Comparison of ENCODE assay signal across 8 cellular contexts in genomic region chr11:118870396-118871343, GRCh38. TPM values are rescaled to one million over a fixed set of nuclear protein-coding genes. Genes with fewer than 3 reads are reported as not detected.
DNase-seq lines count a peak whose midpoint lies in the region; ATAC-seq and TF ChIP-seq lines count a peak whose summit lies in the region.

No MANE protein-coding gene starts in this region.

- no peak overlapping the region for H3K4me3 ChIP-seq in colonic mucosa
- H3K4me3 ChIP-seq in mesodermal cell (ENCODE audit: extremely low read depth, insufficient read depth, low read length, poor library complexity, severe bottlenecking) = no peak overlapping the region
- H3K4me3 ChIP-seq in tibial nerve = peak overlapping the region in 3 of 4 donors; percentile 24 to 27 (median 24)

- intact Hi-C loops in colonic mucosa (cut with DNase I) = no loop called here

- WGBS in mesodermal cell (ENCODE audit: insufficient coverage in 2 of 2), 2 experiments = 56 to 62% methylated on average over 10 of the region's 14 CpGs
- WGBS in tibial nerve, 2 donors = 44 to 59% methylated on average over 11 to 14 of the region's 14 CpGs

- no peaks in the 10 kb centered on the region for H3K4me1 ChIP-seq in colonic mucosa
- peaks cover 11% of the 10 kb centered on the region for H3K4me1 ChIP-seq in mesodermal cell (ENCODE audit: control insufficient read depth, insufficient read depth, low read length, poor library complexity, severe bottlenecking)
- H3K4me1 ChIP-seq in tibial nerve = peaks cover 0 to 24% (median 21%) of the 10 kb centered on the region in 4 donors

- peak; percentile 38 to 86 for TF ChIP-seq EP300 in tibial nerve (IDR thresholded peaks at IDR 0.05)

- H3K36me3 ChIP-seq in colonic mucosa (no peaks in the 10 kb centered on the region), mesodermal cell (ENCODE audit: control insufficient read depth, insufficient read depth, low read length) (no peaks in the 10 kb centered on the region), tibial nerve (no peaks in the 10 kb centered on the region)

- H3K27ac ChIP-seq in colonic mucosa (peak overlapping the region; percentile 71), mesodermal cell (ENCODE audit: low read depth, low read length, severe bottlenecking) (peak overlapping the region; percentile 59), tibial nerve (peak overlapping the region; percentile 63 to 98 (median 92))

- peak; percentile 64 for ATAC-seq in GM21737 (IDR thresholded peaks at IDR 0.05; ENCODE audit: unreplicated experiment)

- TF ChIP-seq CTCF in colonic mucosa (IDR thresholded peaks at IDR 0.05) (no peak), tibial nerve (IDR thresholded peaks at IDR 0.05) (peak in 3 of 5 experiments; percentile 7 to 32 (median 29))

- TF ChIP-seq POLR2A in tibial nerve (IDR thresholded peaks at IDR 0.05) = peak in 1 of 2 donors; percentile 28

- no peaks in the 10 kb centered on the region for H3K27me3 ChIP-seq in colonic mucosa
- H3K27me3 ChIP-seq in tibial nerve = no peaks in the 10 kb centered on the region

- H3K9ac ChIP-seq in colonic mucosa (ENCODE audit: low read depth in 2 of 2, low read length in 2 of 2) = peak overlapping the region; percentile 39 to 42

- in situ Hi-C loops in G401 (cut with HindIII; ENCODE audit: low sequenced_read_pairs) = no loop called here

- H3K9me3 ChIP-seq in colonic mucosa (no peaks in the 10 kb centered on the region), mesodermal cell (ENCODE audit: control insufficient read depth, low read length) (no peaks in the 10 kb centered on the region), tibial nerve (no peaks in the 10 kb centered on the region)

- peak; percentile 62 for DNase-seq in G401 (ENCODE audit: low spot score)
- DNase-seq in NOMO-1 treated with dmso at 0.1 percent for 144 hours (lab: John Stamatoyannopoulos, UW; ENCODE audit: unreplicated experiment) = peak; percentile 62
- peak; percentile 30 for DNase-seq in colonic mucosa
- DNase-seq in tibial nerve (ENCODE audit: low spot score in 2 of 2) = peak; percentile 46 to 65
- DNase-seq in NCI-H1048 (lab: John Stamatoyannopoulos, UW) = no peak
- DNase-seq in DMS114 treated with DMSO at 0.1 percent for 48 hours (lab: John Stamatoyannopoulos, UW; ENCODE audit: unreplicated experiment) = no peak

RNA-seq across cellular contexts. Expression of gene CXCR5, which starts 13.0 kb away (rescaled TPM):
- total RNA-seq in G401 (2014; rRNA removed; shearing (Covaris generic)) = not detected in 2 replicates
- under 1 TPM; 0.05 to 0.19 TPM for total RNA-seq in colonic mucosa
- polyA plus RNA-seq in mesodermal cell (2013, experiment 1 of 2) = not detected
- polyA plus RNA-seq in mesodermal cell (2013, experiment 2 of 2) = not detected
- not detected for total RNA-seq in tibial nerve

RNA-seq across cellular contexts. Expression of gene BCL9L, which starts 55.1 kb away (rescaled TPM):
- 10.2 and 13.4 TPM in 2 replicates for total RNA-seq in G401 (2014; rRNA removed; shearing (Covaris generic))
- 10 to 100 TPM; 31.4 to 37.4 TPM for total RNA-seq in colonic mucosa
- 31.3 TPM for polyA plus RNA-seq in mesodermal cell (2013, experiment 1 of 2)
- polyA plus RNA-seq in mesodermal cell (2013, experiment 2 of 2) = 31.9 TPM
- total RNA-seq in tibial nerve = 10 to 100 TPM; 15.7 to 36.0 (median 28.5) TPM

Comparison
In these comparisons a context has a peak if more than half of its experiments do, and no peak if none do; other contexts are left out.
1. DNase-seq: peak in G401 (single experiment), NOMO-1 treated with dmso at 0.1 percent for 144 hours (single experiment), colonic mucosa (single experiment) and tibial nerve (2 of 2); none in NCI-H1048 (single experiment) and DMS114 treated with DMSO at 0.1 percent for 48 hours (single experiment).
2. H3K4me3 ChIP-seq: peak in tibial nerve (3 of 4); none in colonic mucosa (single experiment) and mesodermal cell (single experiment).
3. Peak in every context shown above with its lines, with median percentiles within 50 percentile points of each other: H3K27ac ChIP-seq.